In the genomic region with DNA sequence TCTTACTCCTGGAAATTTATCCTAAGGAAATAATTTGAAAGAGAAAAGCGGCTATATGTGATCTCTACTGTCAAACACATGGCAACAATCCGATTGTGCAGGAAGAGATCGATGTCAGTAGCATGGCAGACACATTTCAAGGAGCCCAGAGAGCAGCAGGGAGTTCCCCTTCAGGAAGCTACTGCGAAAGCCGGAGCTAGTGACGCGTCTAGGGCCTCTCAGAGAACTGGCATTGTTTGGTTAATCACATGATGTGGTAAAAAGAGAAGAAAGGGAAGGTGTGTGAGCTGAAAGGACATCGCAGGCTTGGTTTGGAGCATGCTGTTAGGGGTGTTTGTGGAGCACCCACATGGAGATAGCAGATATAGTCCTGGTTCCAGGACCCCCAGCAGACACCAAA, we compare ENCODE assay signal across 17 cellular contexts.
DNase-seq lines count a peak whose midpoint lies in the region; ATAC-seq, FAIRE-seq and TF ChIP-seq lines count a peak whose summit lies in the region.
"Had no signal": no experiment of that assay in that cellular context is flagged by ENCODE, and none has a peak within 500 bp of the region (broad histone marks: within the 10 kb centered on the region; RNA-seq: fewer than 3 reads in every experiment).

No MANE protein-coding gene starts in this region.

- CTCF ChIA-PET in activated CD4-positive, alpha-beta T cell treated with anti-CD3 and anti-CD28 coated beads for 36 hours (lab: Charles Lee) = interaction anchor here (0.8 to 2.0 kb wide), 3 partner anchors 12 to 133 kb away, joined by 4 to 11 read pairs (median 5); a partner anchor contains a TSS

- H3K36me3 Mint-ChIP-seq in activated CD4-positive, alpha-beta T cell treated with anti-CD3 and anti-CD28 coated beads for 36 hours (ENCODE audit: low read depth) = no peaks in the 10 kb centered on the region
- H3K36me3 Mint-ChIP-seq in activated naive CD8-positive, alpha-beta T cell treated with anti-CD3 and anti-CD28 coated beads, Interleukin-2, amount 50 U/mL, for 24 hours (ENCODE audit: low read depth) = no peaks in the 10 kb centered on the region
- H3K36me3 Mint-ChIP-seq in stimulated activated effector memory CD8-positive, alpha-beta T cell treated with anti-CD3 and anti-CD28 coated beads, Interleukin-12 subunit alpha, Interleukin-12 subunit beta, amount 100 ng/mL, for 72 hours = no peaks in the 10 kb centered on the region

- H3K27me3 Mint-ChIP-seq in activated CD4-positive, alpha-beta T cell treated with anti-CD3 and anti-CD28 coated beads for 36 hours = peaks cover 21% of the 10 kb centered on the region
- H3K27me3 Mint-ChIP-seq in activated naive CD8-positive, alpha-beta T cell treated with anti-CD3 and anti-CD28 coated beads, Interleukin-2, amount 50 U/mL, for 24 hours = peaks cover 17% of the 10 kb centered on the region

- intact Hi-C loops in activated CD4-positive, alpha-beta T cell treated with anti-CD3 and anti-CD28 coated beads for 36 hours (cut with DNase I, micrococcal nuclease) = no loop called here

- H3K9me3 Mint-ChIP-seq in activated CD4-positive, alpha-beta T cell treated with anti-CD3 and anti-CD28 coated beads for 36 hours (ENCODE audit: low read depth) = no peaks in the 10 kb centered on the region
- H3K9me3 Mint-ChIP-seq in activated naive CD8-positive, alpha-beta T cell treated with anti-CD3 and anti-CD28 coated beads, Interleukin-2, amount 50 U/mL, for 24 hours = no peaks in the 10 kb centered on the region
- no peaks in the 10 kb centered on the region for H3K9me3 Mint-ChIP-seq in stimulated activated effector memory CD8-positive, alpha-beta T cell treated with anti-CD3 and anti-CD28 coated beads, Interleukin-12 subunit alpha, Interleukin-12 subunit beta, amount 100 ng/mL, for 72 hours
- H3K9me3 Mint-ChIP-seq: activated T-helper 2 cell treated with anti-CD3 and anti-CD28 coated beads, Interferon-gamma antibody, Interleukin-2, Interleukin-4, amounts not matched to agents 10 μg/mL and 5 μg/mL and 100 μg/mL, durations not matched to agents 14 hours and 24 hours and 36 hours had no signal

- no peak for FAIRE-seq in D721Med (lab: Jason Lieb, UNC)
- FAIRE-seq: A204.1, GM18507 had no signal

- ATAC-seq in activated CD4-positive, alpha-beta T cell treated with anti-CD3 and anti-CD28 coated beads for 36 hours = peak; percentile 97
- ATAC-seq in activated naive CD8-positive, alpha-beta T cell treated with anti-CD3 and anti-CD28 coated beads, Interleukin-2, amount 50 U/mL, for 24 hours = peak; percentile 89
- ATAC-seq in stimulated activated effector memory CD8-positive, alpha-beta T cell treated with anti-CD3 and anti-CD28 coated beads, Interleukin-12 subunit alpha, Interleukin-12 subunit beta, amount 100 ng/mL, for 72 hours = peak; percentile 56
- ATAC-seq in HG02623 (IDR thresholded peaks at IDR 0.05; ENCODE audit: unreplicated experiment) = no peak

- no peak overlapping the region for H3K4me3 Mint-ChIP-seq in activated CD4-positive, alpha-beta T cell treated with anti-CD3 and anti-CD28 coated beads for 36 hours
- H3K4me3 Mint-ChIP-seq in activated naive CD8-positive, alpha-beta T cell treated with anti-CD3 and anti-CD28 coated beads, Interleukin-2, amount 50 U/mL, for 24 hours = no peak overlapping the region
- no peak overlapping the region for H3K4me3 Mint-ChIP-seq in stimulated activated effector memory CD8-positive, alpha-beta T cell treated with anti-CD3 and anti-CD28 coated beads, Interleukin-12 subunit alpha, Interleukin-12 subunit beta, amount 100 ng/mL, for 72 hours

- DNase-seq in activated CD4-positive, alpha-beta T cell treated with anti-CD3 and anti-CD28 coated beads for 36 hours = peak; percentile 68
- DNase-seq in activated CD4-positive, alpha-beta T cell treated with anti-CD3 and anti-CD28 coated beads for 4 hours = no peak
- DNase-seq in NOMO-1 treated with dmso at 0.1 percent for 144 hours (lab: John Stamatoyannopoulos, UW; ENCODE audit: unreplicated experiment) (peak; percentile 13), D721Med (ENCODE audit: insufficient read length, low spot score) (no peak), COLO829 (ENCODE audit: low spot score) (no peak)
- DNase-seq in activated naive CD8-positive, alpha-beta T cell treated with anti-CD3 and anti-CD28 coated beads, Interleukin-2, amount 50 U/mL, for 24 hours = peak; percentile 18
- DNase-seq in stimulated activated effector memory CD8-positive, alpha-beta T cell treated with anti-CD3 and anti-CD28 coated beads, Interleukin-12 subunit alpha, Interleukin-12 subunit beta, amount 100 ng/mL, for 72 hours (ENCODE audit: low spot score in 2 of 2) = no peak
- DNase-seq: caudate nucleus, DMS79, NCI-H2227 treated with DMSO at 0.1 percent for 48 hours, PC-9, T-helper 9 cell, transverse colon had no signal

- POLR2A ChIA-PET in activated CD4-positive, alpha-beta T cell treated with anti-CD3 and anti-CD28 coated beads for 36 hours (lab: Charles Lee) = no interaction called here

- no peak overlapping the region for H3K27ac Mint-ChIP-seq in activated CD4-positive, alpha-beta T cell treated with anti-CD3 and anti-CD28 coated beads for 36 hours
- no peak overlapping the region for H3K27ac Mint-ChIP-seq in activated naive CD8-positive, alpha-beta T cell treated with anti-CD3 and anti-CD28 coated beads, Interleukin-2, amount 50 U/mL, for 24 hours
- H3K27ac Mint-ChIP-seq in stimulated activated effector memory CD8-positive, alpha-beta T cell treated with anti-CD3 and anti-CD28 coated beads, Interleukin-12 subunit alpha, Interleukin-12 subunit beta, amount 100 ng/mL, for 72 hours = no peak overlapping the region
- H3K27ac Mint-ChIP-seq: activated T-helper 2 cell treated with anti-CD3 and anti-CD28 coated beads, Interferon-gamma antibody, Interleukin-2, Interleukin-4, amounts not matched to agents 10 μg/mL and 5 μg/mL and 100 μg/mL, durations not matched to agents 14 hours and 24 hours and 36 hours had no signal

- no peak for TF ChIP-seq CTCF in D721Med (IDR thresholded peaks at IDR 0.05; ENCODE audit: insufficient read depth, missing control alignments)

- peaks cover 7% of the 10 kb centered on the region for H3K4me1 Mint-ChIP-seq in activated CD4-positive, alpha-beta T cell treated with anti-CD3 and anti-CD28 coated beads for 36 hours
- H3K4me1 Mint-ChIP-seq in activated naive CD8-positive, alpha-beta T cell treated with anti-CD3 and anti-CD28 coated beads, Interleukin-2, amount 50 U/mL, for 24 hours = peaks cover 5% of the 10 kb centered on the region
- H3K4me1 Mint-ChIP-seq in stimulated activated effector memory CD8-positive, alpha-beta T cell treated with anti-CD3 and anti-CD28 coated beads, Interleukin-12 subunit alpha, Interleukin-12 subunit beta, amount 100 ng/mL, for 72 hours = peaks cover 6% of the 10 kb centered on the region

Comparison
In these comparisons a context has a peak if more than half of its experiments do, and no peak if none do; other contexts are left out.
1. DNase-seq: peak in activated CD4-positive, alpha-beta T cell treated with anti-CD3 and anti-CD28 coated beads for 36 hours (single experiment), NOMO-1 treated with dmso at 0.1 percent for 144 hours (single experiment) and activated naive CD8-positive, alpha-beta T cell treated with anti-CD3 and anti-CD28 coated beads, Interleukin-2, amount 50 U/mL, for 24 hours (single experiment); none in activated CD4-positive, alpha-beta T cell treated with anti-CD3 and anti-CD28 coated beads for 4 hours (0 of 2), stimulated activated effector memory CD8-positive, alpha-beta T cell treated with anti-CD3 and anti-CD28 coated beads, Interleukin-12 subunit alpha, Interleukin-12 subunit beta, amount 100 ng/mL, for 72 hours (0 of 2), D721Med (single experiment) and COLO829 (single experiment).